ENCODE assay signal across 9 cellular contexts in the genomic region with DNA sequence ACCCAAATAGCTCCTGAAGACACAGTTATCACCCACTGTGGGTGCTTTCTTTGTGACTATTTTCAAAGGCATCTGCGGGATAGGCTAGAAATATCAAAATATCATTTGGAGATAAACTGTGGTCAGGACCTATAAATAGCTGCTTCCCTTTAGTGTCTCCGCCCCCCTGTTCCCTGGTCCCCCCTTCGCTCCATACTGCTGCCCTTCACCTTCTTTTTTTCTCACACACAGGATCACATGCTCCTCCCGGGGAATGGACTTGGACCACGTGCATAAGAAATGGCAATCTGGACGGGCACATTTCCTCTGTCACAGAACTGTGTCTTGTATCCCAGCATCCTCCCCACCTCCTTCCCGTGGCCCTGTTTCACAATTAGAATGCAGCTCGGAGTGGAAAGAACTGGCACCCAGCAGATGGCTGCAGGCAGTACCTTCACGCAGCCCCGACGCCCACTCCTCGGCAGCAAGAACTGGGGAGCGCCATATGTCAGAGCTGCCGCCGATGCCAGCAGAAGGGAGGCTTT.
DNase-seq lines count a peak whose midpoint lies in the region; ATAC-seq, FAIRE-seq and TF ChIP-seq lines count a peak whose summit lies in the region.
"Had no signal": no experiment of that assay in that cellular context is flagged by ENCODE, and none has a peak within 500 bp of the region (broad histone marks: within the 10 kb centered on the region; RNA-seq: fewer than 3 reads in every experiment).

No MANE protein-coding gene starts in this region.

- DNase-seq in HepG2 (ENCODE audit: low spot score) (no peak), right lobe of liver (no peak), adipocyte (ENCODE audit: low read depth) (peak; percentile 16), left lung (peak in 1 of 2 donors; percentile 43), aorta (peak in 1 of 2 donors; percentile 53), HEK293T (ENCODE audit: extremely low spot score) (no peak), NCI-H1930 (lab: John Stamatoyannopoulos, UW) (no peak)
- DNase-seq: natural killer cell had no signal

- intact Hi-C loops in HepG2 (cut with micrococcal nuclease; ENCODE audit: unreplicated experiment) (no loop called here), right lobe of liver (cut with DNase I) (loop anchor here in 1 of 2 donors (10.0 kb wide), 1 partner anchor 314 kb away; no protein-coding TSS in a partner anchor), left lung (cut with DNase I) (loop anchor here in 1 of 2 donors (10.0 kb wide), 1 partner anchor 134 kb away; no protein-coding TSS in a partner anchor), aorta (cut with DNase I) (loop anchor here (5.0 to 10.0 kb wide), 2 partner anchors 322 to 614 kb away; partner anchors contain the start of gene PRKACB (in 1 of the 2))

- H3K9me3 ChIP-seq in HepG2 (ENCODE audit: low read length): no peaks in the 10 kb centered on the region
- H3K9me3 ChIP-seq in right lobe of liver: no peaks in the 10 kb centered on the region
- no peaks in the 10 kb centered on the region for H3K9me3 ChIP-seq in adipocyte (ENCODE audit: control insufficient read depth, low read length)
- no peaks in the 10 kb centered on the region for H3K9me3 ChIP-seq in left lung
- H3K9me3 ChIP-seq in aorta (ENCODE audit: control insufficient read depth, low read length): no peaks in the 10 kb centered on the region

- no peaks in the 10 kb centered on the region for H4K20me1 ChIP-seq in HepG2 (ENCODE audit: insufficient read depth, low read length)

- no peaks in the 10 kb centered on the region for H3K36me3 ChIP-seq in HepG2 (replicated peaks in 1 of 2; ENCODE audit: control insufficient read depth in 1 of 2, insufficient read depth in 2 of 2, low read length in 2 of 2)
- no peaks in the 10 kb centered on the region for H3K36me3 ChIP-seq in right lobe of liver
- H3K36me3 ChIP-seq in adipocyte (ENCODE audit: control insufficient read depth, insufficient read depth, low read length, severe bottlenecking): no peaks in the 10 kb centered on the region
- no peaks in the 10 kb centered on the region for H3K36me3 ChIP-seq in left lung
- H3K36me3 ChIP-seq in aorta (ENCODE audit: control insufficient read depth in 1 of 2, insufficient read depth in 2 of 2, low read length in 1 of 2): no peaks in the 10 kb centered on the region

- H3K4me2 ChIP-seq in HepG2 (ENCODE audit: low read depth, low read length): no peak overlapping the region; the same call in 1 of the 2 replicates

- no peak for TF ChIP-seq RAD21 in HepG2 (CRISPR knock-in tag; IDR thresholded peaks at IDR 0.05)

- TF ChIP-seq CTCF in HepG2 (CRISPR knock-in tag; IDR thresholded peaks at IDR 0.05) (no peak), right lobe of liver (IDR thresholded peaks at IDR 0.05) (no peak), left lung (IDR thresholded peaks at IDR 0.05) (no peak)

- BruUV-seq in HepG2 (replicated peaks; lab: Mats Ljungman, UMichigan): no TSS peak

- no peaks in the 10 kb centered on the region for H3K79me2 ChIP-seq in HepG2 (ENCODE audit: insufficient read depth, low read length)

- TF ChIP-seq EP300 in HepG2 (IDR thresholded peaks at IDR 0.05; ENCODE audit: low read depth in 2 of 2, low read length in 2 of 2) (no peak), HepG2 (CRISPR knock-in tag; IDR thresholded peaks at IDR 0.05; ENCODE audit: borderline replicate concordance) (no peak)

- H3K4me3 ChIP-seq in HepG2 (replicated peaks in 1 of 3; ENCODE audit: insufficient read depth in 1 of 3, low read depth in 2 of 3, low read length in 3 of 3): no peak overlapping the region
- H3K4me3 ChIP-seq in right lobe of liver: no peak overlapping the region
- peak overlapping the region; percentile 63 for H3K4me3 ChIP-seq in adipocyte (ENCODE audit: low read length)
- no peak overlapping the region for H3K4me3 ChIP-seq in left lung
- no peak overlapping the region for H3K4me3 ChIP-seq in aorta (ENCODE audit: low read length in 2 of 2)

- H2AFZ ChIP-seq in HepG2 (ENCODE audit: low read length): no peak overlapping the region

- CTCF ChIA-PET in HepG2 (lab: Yijun Ruan, JAX; ENCODE audit: low intra/inter-chr PET ratio, low total read pairs): no interaction called here
- CTCF ChIA-PET in HEK293T (lab: Yijun Ruan, JAX): interaction anchor here (0.8 to 1.9 kb wide), 4 partner anchors 11 to 325 kb away, joined by 3 to 7 read pairs (median 4); no protein-coding TSS in a partner anchor

- H3K27me3 ChIP-seq in HepG2 (ENCODE audit: control insufficient read depth in 1 of 2, insufficient read depth in 2 of 2, low read length in 2 of 2): no peaks in the 10 kb centered on the region; a peak in 2 of 5 replicates
- H3K27me3 ChIP-seq in right lobe of liver: no peaks in the 10 kb centered on the region
- H3K27me3 ChIP-seq in adipocyte (replicated peaks; ENCODE audit: control insufficient read depth, insufficient read depth, low read length): peaks cover 7% of the 10 kb centered on the region
- no peaks in the 10 kb centered on the region for H3K27me3 ChIP-seq in left lung
- H3K27me3 ChIP-seq in aorta (ENCODE audit: control insufficient read depth in 1 of 2, insufficient read depth in 2 of 2, low read length in 1 of 2): no peaks in the 10 kb centered on the region

- H3K9ac ChIP-seq in HepG2 (ENCODE audit: insufficient read depth, low read depth, low read length): no peak overlapping the region
- H3K9ac ChIP-seq in adipocyte (ENCODE audit: low read length): no peak overlapping the region

- TF ChIP-seq POLR2A in HepG2 (IDR thresholded peaks at IDR 0.05; ENCODE audit: insufficient read depth in 1 of 2, low read depth in 2 of 2, low read length in 2 of 2) (no peak), right lobe of liver (IDR thresholded peaks at IDR 0.05) (no peak)

- no peak for ATAC-seq in HepG2
- ATAC-seq in right lobe of liver: no peak
- ATAC-seq in left lung: peak; percentile 43
- ATAC-seq in aorta (ENCODE audit: low FRiP score): peak; percentile 67
- no peak for ATAC-seq in GM18858 (IDR thresholded peaks at IDR 0.05; ENCODE audit: unreplicated experiment)

- POLR2A ChIA-PET in HepG2 (lab: Yijun Ruan, JAX): no interaction called here
- POLR2A ChIA-PET in HEK293T (lab: Yijun Ruan, JAX): interaction anchor here (1.2 kb wide), 1 partner anchor 139 kb away, joined by 3 read pairs; no protein-coding TSS in a partner anchor

- no peak for FAIRE-seq in HepG2 (lab: Jason Lieb, UNC)

- H3K4me1 ChIP-seq in HepG2 (ENCODE audit: insufficient read depth, low read length): no peaks in the 10 kb centered on the region
- H3K4me1 ChIP-seq in right lobe of liver: no peaks in the 10 kb centered on the region
- peaks cover 3% of the 10 kb centered on the region for H3K4me1 ChIP-seq in adipocyte (ENCODE audit: control insufficient read depth, insufficient read depth, low read length)
- H3K4me1 ChIP-seq in left lung: no peaks in the 10 kb centered on the region
- no peaks in the 10 kb centered on the region for H3K4me1 ChIP-seq in aorta (ENCODE audit: control insufficient read depth in 1 of 2, insufficient read depth in 2 of 2, low read length in 2 of 2)

- H3K27ac ChIP-seq in HepG2 (ENCODE audit: extremely low read length, insufficient read depth, low read length) (no peak overlapping the region), right lobe of liver (no peak overlapping the region), left lung (no peak overlapping the region), aorta (ENCODE audit: low read depth in 1 of 2, low read length in 2 of 2) (no peak overlapping the region)

- in situ Hi-C loops in HepG2 (cut with HindIII; ENCODE audit: extremely low pct_ligation_motif_present, low pct_unique_long_range_greater_than_20kb): loop anchor here (10.0 to 25.0 kb wide), 3 partner anchors 94 to 834 kb away; partner anchors contain the start of gene PRKACB

- 49% methylated on average over 15 of the region's 15 CpGs for WGBS in HepG2 (ENCODE audit: low lambda C conversion rate)
- 44% methylated on average over 14 of the region's 15 CpGs for WGBS in right lobe of liver (ENCODE audit: insufficient coverage, low coverage, low lambda C conversion rate, missing lambda C conversion rate)
- WGBS in aorta, 2 donors: 11 to 27% methylated on average over 15 of the region's 15 CpGs

TF ChIP-seq in HepG2, 621 proteins besides CTCF, POLR2A, EP300 and RAD21:
- TF ChIP-seq MNT (IDR thresholded peaks at IDR 0.05): peak; percentile 95
- TF ChIP-seq ZNF775 (CRISPR knock-in tag; IDR thresholded peaks at IDR 0.05; ENCODE audit: borderline replicate concordance): no peak

TF ChIP-seq in HEK293T, 16 proteins besides CTCF, POLR2A, EP300 and RAD21:
- no peak for TF ChIP-seq SUZ12 (IDR thresholded peaks at IDR 0.05)
- TF ChIP-seq FOXA1 (IDR thresholded peaks at IDR 0.05): no peak
- no peak for TF ChIP-seq NFRKB (IDR thresholded peaks at IDR 0.05)
- no peak for TF ChIP-seq LEF1 (IDR thresholded peaks at IDR 0.05; ENCODE audit: borderline replicate concordance)
- TF ChIP-seq ZNF384 (IDR thresholded peaks at IDR 0.05): no peak
- TF ChIP-seq ARNT (IDR thresholded peaks at IDR 0.05): no peak
- TF ChIP-seq FOXM1 (IDR thresholded peaks at IDR 0.05; ENCODE audit: borderline replicate concordance): no peak
- no peak for TF ChIP-seq HDGF (IDR thresholded peaks at IDR 0.05; ENCODE audit: borderline replicate concordance)
- no peak for TF ChIP-seq TARDBP (IDR thresholded peaks at IDR 0.05)
- TF ChIP-seq CTBP1 (IDR thresholded peaks at IDR 0.05; ENCODE audit: borderline replicate concordance): no peak
- TF ChIP-seq SP1 (IDR thresholded peaks at IDR 0.05): no peak
- TF ChIP-seq BHLHE40 (IDR thresholded peaks at IDR 0.05; ENCODE audit: borderline replicate concordance): no peak
- TF ChIP-seq FOXK2 (IDR thresholded peaks at IDR 0.05): no peak
- TF ChIP-seq ELF4 (IDR thresholded peaks at IDR 0.05): no peak

Comparison
In these comparisons a context has a peak if more than half of its experiments do, and no peak if none do; other contexts are left out.
1. ATAC-seq: peak in left lung (single experiment) and aorta (single experiment); none in HepG2 (single experiment), right lobe of liver (0 of 4) and GM18858 (single experiment).